8 cellular contexts compared by ENCODE assay signal in genomic region chr11:86067230-86068137, GRCh38. TPM values are rescaled to one million over a fixed set of nuclear protein-coding genes. Genes with fewer than 3 reads are reported as not detected.
DNase-seq lines count a peak whose midpoint lies in the region; ATAC-seq and TF ChIP-seq lines count a peak whose summit lies in the region.

No MANE protein-coding gene starts in this region.

- H3K36me3 ChIP-seq in Loucy (ENCODE audit: insufficient read depth, low read length) = no peaks in the 10 kb centered on the region
- H3K36me3 ChIP-seq in smooth muscle cell (ENCODE audit: low read depth) = no peaks in the 10 kb centered on the region

- peak overlapping the region; percentile 96 to 97 for H3K27ac Mint-ChIP-seq in activated naive CD4-positive, alpha-beta T cell treated with anti-CD3 and anti-CD28 coated beads, Interleukin-2, amount 50 U/mL, for 72 hours

- H3K4me2 ChIP-seq in Loucy (ENCODE audit: low read depth, low read length, poor library complexity, severe bottlenecking) = peak overlapping the region; percentile 82
- H3K4me2 ChIP-seq in smooth muscle cell = peak overlapping the region; percentile 86

- peaks cover 55% of the 10 kb centered on the region for H4K20me1 ChIP-seq in Loucy (ENCODE audit: insufficient read depth, low read length, poor library complexity, severe bottlenecking)
- H4K20me1 ChIP-seq in smooth muscle cell (ENCODE audit: low read depth) = peaks cover 61% of the 10 kb centered on the region

- peak overlapping the region; percentile 100 for H3K27ac ChIP-seq in smooth muscle cell (ENCODE audit: low read depth)

- H3K9me3 ChIP-seq in Loucy (ENCODE audit: insufficient read depth, low read depth, low read length) (no peaks in the 10 kb centered on the region), iPS-18c (ENCODE audit: control insufficient read depth, insufficient read depth, low read length) (no peaks in the 10 kb centered on the region), smooth muscle cell (replicated peaks; ENCODE audit: low read depth) (no peaks in the 10 kb centered on the region)

- H3K79me2 ChIP-seq in Loucy (ENCODE audit: insufficient read depth, low read length) (peaks cover 64% of the 10 kb centered on the region), smooth muscle cell (ENCODE audit: low read depth) (peaks cover 64% of the 10 kb centered on the region)

- TF ChIP-seq CTCF in Loucy (conservative IDR thresholded peaks at IDR 0.05; ENCODE audit: low read length) (no peak), smooth muscle cell (IDR thresholded peaks at IDR 0.05; ENCODE audit: borderline replicate concordance, insufficient read depth, poor library complexity, severe bottlenecking) (no peak)

- H3F3A ChIP-seq in Loucy (ENCODE audit: low read depth) = no peaks in the 10 kb centered on the region
- H3F3A ChIP-seq in smooth muscle cell (ENCODE audit: low read depth) = peaks cover 10% of the 10 kb centered on the region

- H3K27me3 ChIP-seq in Loucy (ENCODE audit: insufficient read depth, low read length, poor library complexity, severe bottlenecking) = no peaks in the 10 kb centered on the region
- no peaks in the 10 kb centered on the region for H3K27me3 ChIP-seq in smooth muscle cell (ENCODE audit: low read depth)

- H3K36me3 Mint-ChIP-seq in activated naive CD4-positive, alpha-beta T cell treated with anti-CD3 and anti-CD28 coated beads, Interleukin-2, amount 50 U/mL, for 72 hours = peaks cover 24 to 28% of the 10 kb centered on the region in 2 donors

- H2AFZ ChIP-seq in Loucy (ENCODE audit: low read length) (no peak overlapping the region), smooth muscle cell (ENCODE audit: low read depth) (no peak overlapping the region)

- peak; percentile 18 for DNase-seq in EL
- DNase-seq in activated naive CD4-positive, alpha-beta T cell treated with anti-CD3 and anti-CD28 coated beads, Interleukin-2, amount 50 U/mL, for 72 hours (ENCODE audit: low spot score in 2 of 2) = no peak
- no peak for DNase-seq in smooth muscle cell (lab: John Stamatoyannopoulos, UW; ENCODE audit: unreplicated experiment)
- DNase-seq in NCI-H2227 (lab: John Stamatoyannopoulos, UW; ENCODE audit: unreplicated experiment) = no peak
- DNase-seq in NCI-H748 (lab: John Stamatoyannopoulos, UW; ENCODE audit: unreplicated experiment) = no peak

- peak overlapping the region; percentile 89 for H3K9ac ChIP-seq in Loucy (ENCODE audit: low read depth, low read length, poor library complexity, severe bottlenecking)
- peak overlapping the region; percentile 89 for H3K9ac ChIP-seq in smooth muscle cell (ENCODE audit: low read depth)

- peaks cover 0 to 4% of the 10 kb centered on the region in 2 donors for H3K9me3 Mint-ChIP-seq in activated naive CD4-positive, alpha-beta T cell treated with anti-CD3 and anti-CD28 coated beads, Interleukin-2, amount 50 U/mL, for 72 hours

- no peaks in the 10 kb centered on the region for H3K9me2 ChIP-seq in Loucy (replicated peaks; ENCODE audit: low read depth, low read length)

- ATAC-seq in activated naive CD4-positive, alpha-beta T cell treated with anti-CD3 and anti-CD28 coated beads, Interleukin-2, amount 50 U/mL, for 72 hours = peak; percentile 16 to 24
- ATAC-seq in GM19395 (IDR thresholded peaks at IDR 0.05; ENCODE audit: unreplicated experiment) = no peak

- under 1% methylated on average over 14 of the region's 14 CpGs for WGBS in smooth muscle cell (ENCODE audit: low lambda C conversion rate)

- H3K4me1 ChIP-seq in Loucy (ENCODE audit: insufficient read depth, low read length, poor library complexity, severe bottlenecking) = peaks cover 32% of the 10 kb centered on the region
- H3K4me1 ChIP-seq in smooth muscle cell (ENCODE audit: low read depth) = peaks cover 49% of the 10 kb centered on the region

- peak overlapping the region; percentile 83 for H3K4me3 ChIP-seq in Loucy (ENCODE audit: low read length, poor library complexity, severe bottlenecking)
- H3K4me3 ChIP-seq in iPS-18c (ENCODE audit: insufficient read depth, low read depth, low read length) = peak overlapping the region; percentile 90
- H3K4me3 ChIP-seq in smooth muscle cell = peak overlapping the region; percentile 79

RNA-seq across cellular contexts. Expression of gene PICALM, which starts 1.4 kb away (rescaled TPM):
- total RNA-seq in activated naive CD4-positive, alpha-beta T cell treated with anti-CD3 and anti-CD28 coated beads, Interleukin-2, amount 50 U/mL, for 72 hours = 10 to 100 TPM; 65.4 to 82.1 TPM
- total RNA-seq in smooth muscle cell = 420 and 421 TPM in 2 replicates
- polyA plus RNA-seq in smooth muscle cell = 72.9 and 75.4 TPM in 2 replicates
